Comparison of ENCODE assay signal across 1 cellular context in the genomic region with DNA sequence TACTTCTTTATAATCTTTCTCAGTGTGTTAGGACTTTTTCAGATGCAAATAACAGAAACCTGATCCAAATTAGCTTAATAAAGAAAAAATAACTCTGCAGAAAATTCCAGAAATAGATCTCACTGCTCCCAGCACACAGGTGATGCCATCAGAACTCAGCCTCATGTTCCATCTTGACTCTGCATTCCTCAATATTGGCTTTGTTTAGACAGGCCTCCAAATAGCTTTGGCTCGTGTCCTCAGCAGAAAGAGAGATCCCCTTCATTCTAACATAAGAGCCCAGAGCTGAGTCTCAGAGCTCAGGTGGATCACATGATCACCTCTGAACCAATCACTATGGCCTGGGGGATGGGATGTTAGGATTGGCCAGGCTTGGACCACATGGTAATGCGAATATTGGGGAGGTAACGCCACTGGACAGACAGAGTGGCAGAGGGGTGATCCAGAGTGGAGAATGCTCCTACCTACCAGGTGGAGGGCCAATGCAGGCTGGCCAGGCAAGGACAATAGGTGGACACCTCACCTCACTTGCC.
TF ChIP-seq lines count a peak whose summit lies in the region.

No MANE protein-coding gene starts in this region.

TF ChIP-seq in K562, 482 proteins besides CTCF, POLR2A, EP300 and RAD21 (continued from another document):
- TF ChIP-seq, protein P1, sequence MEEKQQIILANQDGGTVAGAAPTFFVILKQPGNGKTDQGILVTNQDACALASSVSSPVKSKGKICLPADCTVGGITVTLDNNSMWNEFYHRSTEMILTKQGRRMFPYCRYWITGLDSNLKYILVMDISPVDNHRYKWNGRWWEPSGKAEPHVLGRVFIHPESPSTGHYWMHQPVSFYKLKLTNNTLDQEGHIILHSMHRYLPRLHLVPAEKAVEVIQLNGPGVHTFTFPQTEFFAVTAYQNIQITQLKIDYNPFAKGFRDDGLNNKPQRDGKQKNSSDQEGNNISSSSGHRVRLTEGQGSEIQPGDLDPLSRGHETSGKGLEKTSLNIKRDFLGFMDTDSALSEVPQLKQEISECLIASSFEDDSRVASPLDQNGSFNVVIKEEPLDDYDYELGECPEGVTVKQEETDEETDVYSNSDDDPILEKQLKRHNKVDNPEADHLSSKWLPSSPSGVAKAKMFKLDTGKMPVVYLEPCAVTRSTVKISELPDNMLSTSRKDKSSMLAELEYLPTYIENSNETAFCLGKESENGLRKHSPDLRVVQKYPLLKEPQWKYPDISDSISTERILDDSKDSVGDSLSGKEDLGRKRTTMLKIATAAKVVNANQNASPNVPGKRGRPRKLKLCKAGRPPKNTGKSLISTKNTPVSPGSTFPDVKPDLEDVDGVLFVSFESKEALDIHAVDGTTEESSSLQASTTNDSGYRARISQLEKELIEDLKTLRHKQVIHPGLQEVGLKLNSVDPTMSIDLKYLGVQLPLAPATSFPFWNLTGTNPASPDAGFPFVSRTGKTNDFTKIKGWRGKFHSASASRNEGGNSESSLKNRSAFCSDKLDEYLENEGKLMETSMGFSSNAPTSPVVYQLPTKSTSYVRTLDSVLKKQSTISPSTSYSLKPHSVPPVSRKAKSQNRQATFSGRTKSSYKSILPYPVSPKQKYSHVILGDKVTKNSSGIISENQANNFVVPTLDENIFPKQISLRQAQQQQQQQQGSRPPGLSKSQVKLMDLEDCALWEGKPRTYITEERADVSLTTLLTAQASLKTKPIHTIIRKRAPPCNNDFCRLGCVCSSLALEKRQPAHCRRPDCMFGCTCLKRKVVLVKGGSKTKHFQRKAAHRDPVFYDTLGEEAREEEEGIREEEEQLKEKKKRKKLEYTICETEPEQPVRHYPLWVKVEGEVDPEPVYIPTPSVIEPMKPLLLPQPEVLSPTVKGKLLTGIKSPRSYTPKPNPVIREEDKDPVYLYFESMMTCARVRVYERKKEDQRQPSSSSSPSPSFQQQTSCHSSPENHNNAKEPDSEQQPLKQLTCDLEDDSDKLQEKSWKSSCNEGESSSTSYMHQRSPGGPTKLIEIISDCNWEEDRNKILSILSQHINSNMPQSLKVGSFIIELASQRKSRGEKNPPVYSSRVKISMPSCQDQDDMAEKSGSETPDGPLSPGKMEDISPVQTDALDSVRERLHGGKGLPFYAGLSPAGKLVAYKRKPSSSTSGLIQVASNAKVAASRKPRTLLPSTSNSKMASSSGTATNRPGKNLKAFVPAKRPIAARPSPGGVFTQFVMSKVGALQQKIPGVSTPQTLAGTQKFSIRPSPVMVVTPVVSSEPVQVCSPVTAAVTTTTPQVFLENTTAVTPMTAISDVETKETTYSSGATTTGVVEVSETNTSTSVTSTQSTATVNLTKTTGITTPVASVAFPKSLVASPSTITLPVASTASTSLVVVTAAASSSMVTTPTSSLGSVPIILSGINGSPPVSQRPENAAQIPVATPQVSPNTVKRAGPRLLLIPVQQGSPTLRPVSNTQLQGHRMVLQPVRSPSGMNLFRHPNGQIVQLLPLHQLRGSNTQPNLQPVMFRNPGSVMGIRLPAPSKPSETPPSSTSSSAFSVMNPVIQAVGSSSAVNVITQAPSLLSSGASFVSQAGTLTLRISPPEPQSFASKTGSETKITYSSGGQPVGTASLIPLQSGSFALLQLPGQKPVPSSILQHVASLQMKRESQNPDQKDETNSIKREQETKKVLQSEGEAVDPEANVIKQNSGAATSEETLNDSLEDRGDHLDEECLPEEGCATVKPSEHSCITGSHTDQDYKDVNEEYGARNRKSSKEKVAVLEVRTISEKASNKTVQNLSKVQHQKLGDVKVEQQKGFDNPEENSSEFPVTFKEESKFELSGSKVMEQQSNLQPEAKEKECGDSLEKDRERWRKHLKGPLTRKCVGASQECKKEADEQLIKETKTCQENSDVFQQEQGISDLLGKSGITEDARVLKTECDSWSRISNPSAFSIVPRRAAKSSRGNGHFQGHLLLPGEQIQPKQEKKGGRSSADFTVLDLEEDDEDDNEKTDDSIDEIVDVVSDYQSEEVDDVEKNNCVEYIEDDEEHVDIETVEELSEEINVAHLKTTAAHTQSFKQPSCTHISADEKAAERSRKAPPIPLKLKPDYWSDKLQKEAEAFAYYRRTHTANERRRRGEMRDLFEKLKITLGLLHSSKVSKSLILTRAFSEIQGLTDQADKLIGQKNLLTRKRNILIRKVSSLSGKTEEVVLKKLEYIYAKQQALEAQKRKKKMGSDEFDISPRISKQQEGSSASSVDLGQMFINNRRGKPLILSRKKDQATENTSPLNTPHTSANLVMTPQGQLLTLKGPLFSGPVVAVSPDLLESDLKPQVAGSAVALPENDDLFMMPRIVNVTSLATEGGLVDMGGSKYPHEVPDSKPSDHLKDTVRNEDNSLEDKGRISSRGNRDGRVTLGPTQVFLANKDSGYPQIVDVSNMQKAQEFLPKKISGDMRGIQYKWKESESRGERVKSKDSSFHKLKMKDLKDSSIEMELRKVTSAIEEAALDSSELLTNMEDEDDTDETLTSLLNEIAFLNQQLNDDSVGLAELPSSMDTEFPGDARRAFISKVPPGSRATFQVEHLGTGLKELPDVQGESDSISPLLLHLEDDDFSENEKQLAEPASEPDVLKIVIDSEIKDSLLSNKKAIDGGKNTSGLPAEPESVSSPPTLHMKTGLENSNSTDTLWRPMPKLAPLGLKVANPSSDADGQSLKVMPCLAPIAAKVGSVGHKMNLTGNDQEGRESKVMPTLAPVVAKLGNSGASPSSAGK (IDR thresholded peaks at IDR 0.05) = no peak
- TF ChIP-seq NR1H2 (CRISPR knock-in tag; IDR thresholded peaks at IDR 0.05) (no peak), PRMT5 (CRISPR knock-in tag; IDR thresholded peaks at IDR 0.05) (no peak), ESRRA (IDR thresholded peaks at IDR 0.05; ENCODE audit: borderline replicate concordance, low read depth) (no peak), DPF2 (IDR thresholded peaks at IDR 0.05) (no peak)
- TF ChIP-seq, protein P2, sequence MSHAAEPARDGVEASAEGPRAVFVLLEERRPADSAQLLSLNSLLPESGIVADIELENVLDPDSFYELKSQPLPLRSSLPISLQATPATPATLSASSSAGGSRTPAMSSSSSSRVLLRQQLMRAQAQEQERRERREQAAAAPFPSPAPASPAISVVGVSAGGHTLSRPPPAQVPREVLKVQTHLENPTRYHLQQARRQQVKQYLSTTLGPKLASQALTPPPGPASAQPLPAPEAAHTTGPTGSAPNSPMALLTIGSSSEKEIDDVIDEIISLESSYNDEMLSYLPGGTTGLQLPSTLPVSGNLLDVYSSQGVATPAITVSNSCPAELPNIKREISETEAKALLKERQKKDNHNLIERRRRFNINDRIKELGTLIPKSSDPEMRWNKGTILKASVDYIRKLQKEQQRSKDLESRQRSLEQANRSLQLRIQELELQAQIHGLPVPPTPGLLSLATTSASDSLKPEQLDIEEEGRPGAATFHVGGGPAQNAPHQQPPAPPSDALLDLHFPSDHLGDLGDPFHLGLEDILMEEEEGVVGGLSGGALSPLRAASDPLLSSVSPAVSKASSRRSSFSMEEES (CRISPR knock-in tag; IDR thresholded peaks at IDR 0.05) = peak; percentile 47
- TF ChIP-seq, protein P3, sequence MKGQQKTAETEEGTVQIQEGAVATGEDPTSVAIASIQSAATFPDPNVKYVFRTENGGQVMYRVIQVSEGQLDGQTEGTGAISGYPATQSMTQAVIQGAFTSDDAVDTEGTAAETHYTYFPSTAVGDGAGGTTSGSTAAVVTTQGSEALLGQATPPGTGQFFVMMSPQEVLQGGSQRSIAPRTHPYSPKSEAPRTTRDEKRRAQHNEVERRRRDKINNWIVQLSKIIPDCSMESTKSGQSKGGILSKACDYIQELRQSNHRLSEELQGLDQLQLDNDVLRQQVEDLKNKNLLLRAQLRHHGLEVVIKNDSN (CRISPR knock-in tag; IDR thresholded peaks at IDR 0.05) = peak; percentile 22; the same call in 1 of the 2 replicates
- TF ChIP-seq, protein P4, sequence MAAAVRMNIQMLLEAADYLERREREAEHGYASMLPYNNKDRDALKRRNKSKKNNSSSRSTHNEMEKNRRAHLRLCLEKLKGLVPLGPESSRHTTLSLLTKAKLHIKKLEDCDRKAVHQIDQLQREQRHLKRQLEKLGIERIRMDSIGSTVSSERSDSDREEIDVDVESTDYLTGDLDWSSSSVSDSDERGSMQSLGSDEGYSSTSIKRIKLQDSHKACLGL (CRISPR knock-in tag; IDR thresholded peaks at IDR 0.05; ENCODE audit: borderline replicate concordance, poor library complexity, severe bottlenecking) = no peak
